Comparison of ENCODE assay signal across 1 cellular context in the genomic region with DNA sequence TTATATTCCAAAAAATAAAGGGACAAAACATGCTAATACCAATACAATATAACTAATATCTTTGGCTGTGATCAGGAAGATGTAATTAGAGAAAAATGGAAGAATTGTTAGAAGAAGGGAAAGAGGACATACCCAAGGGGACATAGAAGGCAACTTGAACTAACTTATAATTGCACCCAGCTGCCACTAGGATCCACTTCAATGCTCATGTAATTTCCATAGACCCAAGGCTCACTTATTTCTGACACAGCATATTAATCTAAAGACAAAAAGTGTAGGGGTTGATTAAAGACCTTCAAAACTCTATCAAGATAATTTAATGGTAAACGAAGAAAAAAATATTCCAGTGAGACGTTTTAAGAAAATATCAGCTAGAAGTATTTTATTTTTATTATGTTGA.
TF ChIP-seq lines count a peak whose summit lies in the region.

No MANE protein-coding gene starts in this region.

TF ChIP-seq in K562, 482 proteins besides CTCF, POLR2A, EP300 and RAD21:
- TF ChIP-seq SRSF1 (IDR thresholded peaks at IDR 0.05; ENCODE audit: low read depth, low read length), result no peak
- peak; percentile 27; the same call in 1 of the 2 replicates for TF ChIP-seq C11orf30 (IDR thresholded peaks at IDR 0.05; ENCODE audit: low read depth)
- peak; percentile 52 for TF ChIP-seq ZNF316 (IDR thresholded peaks at IDR 0.05)
